In the genomic region with DNA sequence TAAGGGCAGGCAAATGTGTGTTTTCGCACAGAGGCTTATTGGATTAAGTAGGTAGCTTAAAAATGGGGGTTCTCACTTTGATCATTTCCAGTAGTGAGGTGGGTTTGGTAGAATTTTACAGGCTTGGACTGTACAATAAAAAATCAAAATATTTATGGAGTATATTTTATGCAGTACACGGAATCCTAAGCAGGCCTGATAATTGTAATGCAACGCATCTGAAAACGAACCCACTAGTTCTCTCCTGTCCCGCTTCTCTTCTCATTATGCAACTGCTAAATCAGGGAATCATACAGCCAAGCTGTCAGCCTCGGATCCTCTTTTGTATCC, we compare ENCODE assay signal across 8 cellular contexts. TPM values are rescaled to one million over a fixed set of nuclear protein-coding genes. Genes with fewer than 3 reads are reported as not detected.
DNase-seq lines count a peak whose midpoint lies in the region; ATAC-seq and TF ChIP-seq lines count a peak whose summit lies in the region.

No MANE protein-coding gene starts in this region.

- no peaks in the 10 kb centered on the region for H3K9me3 ChIP-seq in GM23248 (ENCODE audit: low read depth)
- no peaks in the 10 kb centered on the region for H3K9me3 ChIP-seq in RWPE2 (ENCODE audit: severe bottlenecking)
- H3K9me3 ChIP-seq in esophagus squamous epithelium = no peaks in the 10 kb centered on the region

- H3K36me3 ChIP-seq in GM23248 (ENCODE audit: low read depth) (no peaks in the 10 kb centered on the region), RWPE2 (ENCODE audit: low read depth) (peaks cover 1% of the 10 kb centered on the region; the same call in 1 of the 2 replicates), esophagus squamous epithelium (peaks cover 0 to under 1% (median 0%) of the 10 kb centered on the region in 3 donors)

- H3K27me3 ChIP-seq in GM23248 (replicated peaks; ENCODE audit: insufficient read depth) = no peaks in the 10 kb centered on the region
- H3K27me3 ChIP-seq in RWPE2 (ENCODE audit: insufficient read depth, poor library complexity, severe bottlenecking) = no peaks in the 10 kb centered on the region
- H3K27me3 ChIP-seq in esophagus squamous epithelium = no peaks in the 10 kb centered on the region

- peak; percentile 68 for TF ChIP-seq CTCF in RWPE2 (IDR thresholded peaks at IDR 0.05; ENCODE audit: poor library complexity, severe bottlenecking)
- no peak for TF ChIP-seq CTCF in esophagus squamous epithelium (IDR thresholded peaks at IDR 0.05)

- in situ Hi-C loops in GM23248 (cut with MboI) = no loop called here

- peak overlapping the region; percentile 27 for H3K4me2 ChIP-seq in GM23248 (ENCODE audit: unreplicated experiment)

- H3K27ac ChIP-seq in GM23248 (no peak overlapping the region), RWPE2 (ENCODE audit: poor library complexity, severe bottlenecking) (no peak overlapping the region), esophagus squamous epithelium (peak overlapping the region in 3 of 4 donors; percentile 72 to 85 (median 82)), skin epidermis (peak overlapping the region in 10 of 21 experiments; percentile 48 to 88 (median 80))

- no peak for ATAC-seq in RWPE2 (ENCODE audit: low read depth)

- H4K20me1 ChIP-seq in GM23248 (ENCODE audit: insufficient read depth) = no peaks in the 10 kb centered on the region

- WGBS in GM23248 (ENCODE audit: low coverage in 1 of 2, low lambda C conversion rate in 2 of 2, missing lambda C conversion rate in 2 of 2), 2 experiments = 24 to 29% methylated on average over 6 of the region's 6 CpGs
- WGBS in esophagus squamous epithelium, 2 donors = 48 to 55% methylated on average over 6 of the region's 6 CpGs

- no peaks in the 10 kb centered on the region for H3K9me2 ChIP-seq in GM23248 (ENCODE audit: insufficient read depth)

- DNase-seq in GM23248 = no peak
- no peak for DNase-seq in RWPE2 (ENCODE audit: low spot score)
- no peak for DNase-seq in esophagus squamous epithelium (lab: John Stamatoyannopoulos, UW)
- no peak for DNase-seq in SW480 (ENCODE audit: low spot score)
- DNase-seq in NCI-H1048 (lab: John Stamatoyannopoulos, UW) = no peak
- DNase-seq in stimulated activated CD4-positive, alpha-beta T cell treated with anti-CD3 and anti-CD28 coated beads, Interleukin-4, amount 100 ng/mL, for 4 hours = no peak
- no peak for DNase-seq in EL

- H3K79me2 ChIP-seq in GM23248 (ENCODE audit: insufficient read depth) = peaks cover 45% of the 10 kb centered on the region

- TF ChIP-seq POLR2A in esophagus squamous epithelium (IDR thresholded peaks at IDR 0.05) = no peak

- peak overlapping the region; percentile 31 for H3K9ac ChIP-seq in GM23248

- H3F3A ChIP-seq in GM23248 (ENCODE audit: insufficient read depth) = no peaks in the 10 kb centered on the region

- H3K4me1 ChIP-seq in GM23248 (ENCODE audit: insufficient read depth) = peaks cover 30% of the 10 kb centered on the region
- H3K4me1 ChIP-seq in RWPE2 (ENCODE audit: insufficient read depth, poor library complexity, severe bottlenecking) = peaks cover 10% of the 10 kb centered on the region
- H3K4me1 ChIP-seq in esophagus squamous epithelium = peaks cover 7 to 35% (median 9%) of the 10 kb centered on the region in 3 donors

- H3K4me3 ChIP-seq in GM23248 (no peak overlapping the region), RWPE2 (ENCODE audit: severe bottlenecking) (peak overlapping the region; percentile 57), esophagus squamous epithelium (peak overlapping the region in 3 of 4 donors; percentile 87 to 92 (median 89)), skin epidermis (peak overlapping the region in 5 of 7 experiments; percentile 66 to 96 (median 83))

- peak overlapping the region; percentile 93 for H2AFZ ChIP-seq in GM23248

- intact Hi-C loops in esophagus squamous epithelium (cut with DNase I) = no loop called here

RNA-seq across cellular contexts. Expression of gene POLR1F, which starts 0.4 kb away (rescaled TPM):
- total RNA-seq in GM23248 (2014; rRNA removed; shearing (Covaris generic)) = 12.5 and 15.9 TPM in 2 replicates
- polyA plus RNA-seq in GM23248 (2016; fragmentation: Nextera tagmentation; extraction: Ambion mirVana) = 24.7 and 27.0 TPM in 2 replicates
- total RNA-seq in esophagus squamous epithelium = 10 to 100 TPM in 3 of 4 donors, 1 to 10 TPM in 1; 5.6 to 15.8 (median 12.1) TPM

Comparison
In these comparisons a context has a peak if more than half of its experiments do, and no peak if none do; other contexts are left out.
1. H3K27ac ChIP-seq: peak in esophagus squamous epithelium (3 of 4); none in GM23248 (single experiment) and RWPE2 (single experiment).